In genomic region chr4:20652226-20652836, GRCh38 we compare ENCODE assay signal across 17 cellular contexts.
"Had no signal": no experiment of that assay in that cellular context is flagged by ENCODE, and none has a peak within 500 bp of the region (broad histone marks: within the 10 kb centered on the region; RNA-seq: fewer than 3 reads in every experiment).

No MANE protein-coding gene starts in this region.

- H3K27ac ChIP-seq: right atrium auricular region, skin epidermis, stomach, thoracic aorta, uterus had no signal

- H3K27me3 ChIP-seq: right atrium auricular region, stomach, uterus had no signal

- H3K9me3 ChIP-seq: stomach had no signal

- H3K4me3 ChIP-seq: right atrium auricular region, skin epidermis, stomach, thoracic aorta, uterus had no signal

- H3K36me3 ChIP-seq: right atrium auricular region, stomach, thoracic aorta, uterus had no signal

- H3K4me1 ChIP-seq: right atrium auricular region, stomach, uterus had no signal

- ATAC-seq: activated CD4-positive, CD25-positive, alpha-beta regulatory T cell treated with anti-CD3 and anti-CD28 coated beads, Interleukin-2, amount 50 U/mL, for 24 hours; activated CD8-positive, alpha-beta memory T cell treated with anti-CD3 and anti-CD28 coated beads, Interleukin-2, amount 10 ng/mL, durations not matched to agents 7 days and 5 days; activated T-cell treated with anti-CD3 and anti-CD28 coated beads, Interleukin-2, amount 50 U/mL, for 4 hours; natural killer cell treated with Interleukin-12 subunit alpha and Interleukin-12 subunit beta and Interleukin-15 and Interleukin-18, amount 100 ng/mL, for 72 hours had no signal

- DNase-seq: activated CD4-positive, alpha-beta T cell treated with anti-CD3 and anti-CD28 coated beads, Interleukin-2, amount 50 U/mL, for 4 hours; activated CD8-positive, alpha-beta memory T cell treated with anti-CD3 and anti-CD28 coated beads, Interleukin-2, amount 10 ng/mL, durations not matched to agents 7 days and 5 days; activated effector memory CD4-positive, alpha-beta T cell treated with anti-CD3 and anti-CD28 coated beads, Interleukin-2, amount 50 U/mL, for 16 hours; activated T-cell treated with anti-CD3 and anti-CD28 coated beads, Interleukin-2, amount 50 U/mL, for 4 hours; cerebellar nuclear complex; dermis blood vessel endothelial cell; foreskin fibroblast; head of caudate nucleus; nucleus accumbens; stimulated activated CD4-positive, alpha-beta T cell treated with anti-CD3 and anti-CD28 coated beads, Interleukin-4, amount 100 ng/mL, for 4 hours; stomach; uterus had no signal
